In genomic region chr1:17653728-17654351, GRCh38 we compare ENCODE assay signal across 8 cellular contexts.
DNase-seq lines count a peak whose midpoint lies in the region; ATAC-seq, FAIRE-seq and TF ChIP-seq lines count a peak whose summit lies in the region.

No MANE protein-coding gene starts in this region.

- no peak for DNase-seq in AG09309 (ENCODE audit: low read depth)
- DNase-seq in GM12891 (ENCODE audit: insufficient read length, low spot score), result peak; percentile 63
- peak; percentile 39 for DNase-seq in NCI-H69 (lab: John Stamatoyannopoulos, UW)
- peak; percentile 23 for DNase-seq in amniotic epithelial cell (ENCODE audit: low read depth)
- peak; percentile 40 to 52 for DNase-seq in hippocampal formation (lab: John Stamatoyannopoulos, UW)
- peak; percentile 27 to 53 for DNase-seq in stimulated activated CD4-positive, alpha-beta T cell treated with anti-CD3 and anti-CD28 coated beads, Interleukin-2, amount 100 ng/mL, for 24 hours
- no peak for DNase-seq in OCI-M2 (lab: John Stamatoyannopoulos, UW; ENCODE audit: unreplicated experiment)

- no peak for TF ChIP-seq POLR2A in GM12891 (IDR thresholded peaks at IDR 0.05; ENCODE audit: low read depth, low read length)

- no peak for ATAC-seq in HG03565 (IDR thresholded peaks at IDR 0.05; ENCODE audit: unreplicated experiment)

- H3K4me3 ChIP-seq in AG09309 (ENCODE audit: control insufficient read depth, low read depth, low read length), result no peak overlapping the region

- peak; percentile 88 for TF ChIP-seq CTCF in AG09309 (IDR thresholded peaks at IDR 0.05; ENCODE audit: control insufficient read depth, insufficient read depth, low read depth, low read length, missing control alignments)

- FAIRE-seq in GM12891 (lab: Jason Lieb, UNC), result no peak

TF ChIP-seq in GM12891, 5 proteins besides CTCF, POLR2A, EP300 and RAD21:
- no peak for TF ChIP-seq POU2F2 (IDR thresholded peaks at IDR 0.05; ENCODE audit: low read depth, low read length)
- TF ChIP-seq POLR2AphosphoS5 (IDR thresholded peaks at IDR 0.05; ENCODE audit: low read depth, low read length), result no peak
- no peak for TF ChIP-seq PAX5 (IDR thresholded peaks at IDR 0.05; ENCODE audit: insufficient read depth, low read length, severe bottlenecking)
- no peak for TF ChIP-seq TAF1 (IDR thresholded peaks at IDR 0.05; ENCODE audit: low read depth, low read length)
- TF ChIP-seq SPI1 (IDR thresholded peaks at IDR 0.05; ENCODE audit: low read depth, low read length), result no peak
TF ChIP-seq in GM12891: peak in this region for 0.

Comparison
In these comparisons a context has a peak if more than half of its experiments do, and no peak if none do; other contexts are left out.
1. DNase-seq: peak in GM12891 (single experiment), NCI-H69 (single experiment), amniotic epithelial cell (single experiment), hippocampal formation (2 of 2) and stimulated activated CD4-positive, alpha-beta T cell treated with anti-CD3 and anti-CD28 coated beads, Interleukin-2, amount 100 ng/mL, for 24 hours (2 of 2); none in AG09309 (single experiment) and OCI-M2 (single experiment).